13 cellular contexts compared by ENCODE assay signal in the genomic region with DNA sequence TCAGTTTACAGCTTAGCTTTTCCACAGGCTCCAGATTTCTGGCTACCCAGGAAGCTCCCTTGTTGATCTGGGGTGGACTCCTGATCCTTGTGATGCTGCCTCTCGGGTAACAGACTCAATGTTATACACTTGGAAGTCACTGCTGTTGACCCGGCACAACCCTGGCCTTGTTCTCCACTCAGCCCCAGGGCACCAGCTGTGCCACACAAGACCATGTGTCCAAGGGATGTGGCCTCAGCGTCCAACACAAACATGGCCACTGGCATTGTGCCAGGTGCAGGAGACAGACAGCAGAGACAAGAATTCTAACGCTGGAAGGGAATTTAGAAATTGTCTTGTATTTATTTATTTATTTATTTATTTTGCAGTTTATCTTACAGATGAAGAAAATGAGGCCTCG. TPM values are rescaled to one million over a fixed set of nuclear protein-coding genes. Genes with fewer than 3 reads are reported as not detected.
DNase-seq lines count a peak whose midpoint lies in the region; ATAC-seq and TF ChIP-seq lines count a peak whose summit lies in the region.
"Had no signal": no experiment of that assay in that cellular context is flagged by ENCODE, and none has a peak within 500 bp of the region (broad histone marks: within the 10 kb centered on the region; RNA-seq: fewer than 3 reads in every experiment).

No MANE protein-coding gene starts in this region.

- no peak overlapping the region for H2BK12ac ChIP-seq in neuronal stem cell (ENCODE audit: low read length)

- H3K27me3 ChIP-seq in neuronal stem cell (ENCODE audit: control insufficient read depth in 3 of 3, insufficient read depth in 3 of 3, low read depth in 1 of 3, low read length in 3 of 3) = no peaks in the 10 kb centered on the region

- no peak overlapping the region for H2BK15ac ChIP-seq in neuronal stem cell (ENCODE audit: low read length)

- H3K18ac ChIP-seq in neuronal stem cell (ENCODE audit: low read length) = no peak overlapping the region

- peaks cover 0 to 18% of the 10 kb centered on the region in 2 donors for H3K4me1 ChIP-seq in neuronal stem cell (ENCODE audit: control insufficient read depth in 2 of 2, insufficient read depth in 1 of 2, low read depth in 1 of 2, low read length in 2 of 2)

- no peak overlapping the region for H2BK5ac ChIP-seq in neuronal stem cell (ENCODE audit: low read length)

- no peak overlapping the region for H3K14ac ChIP-seq in neuronal stem cell (ENCODE audit: low read length)

- H2BK120ac ChIP-seq in neuronal stem cell (ENCODE audit: low read depth, low read length) = no peak overlapping the region

- H3K27ac Mint-ChIP-seq in T-cell = no peak overlapping the region
- H3K27ac Mint-ChIP-seq: activated T-helper 1 cell treated with anti-CD3 and anti-CD28 coated beads, Interleukin-12 subunit alpha, Interleukin-12 subunit beta, Interleukin-2, Interleukin-4 antibody, amounts not matched to agents 30 ng/mL and 10 ng/mL and 1 ng/mL, durations not matched to agents 14 hours and 24 hours and 36 hours; CD8-positive, alpha-beta T cell; mesothelial cell of epicardium had no signal

- H3K36me3 Mint-ChIP-seq in T-cell = no peaks in the 10 kb centered on the region
- H3K36me3 Mint-ChIP-seq: CD8-positive, alpha-beta T cell; mesothelial cell of epicardium had no signal

- H3K4me2 ChIP-seq in neuronal stem cell (ENCODE audit: insufficient read depth, low read length, poor library complexity, severe bottlenecking) = no peak overlapping the region

- no CpG with 5 or more reads among the region's 5 CpGs for WGBS in neuronal stem cell (ENCODE audit: extremely low coverage in 2 of 2, insufficient read length in 2 of 2, insufficient replicate concordance in 1 of 2), 2 donors

- H3K23ac ChIP-seq in neuronal stem cell (ENCODE audit: low read depth, low read length, poor library complexity) = no peak overlapping the region

- no peak overlapping the region for H2AK5ac ChIP-seq in neuronal stem cell (ENCODE audit: low read depth, low read length)

- no peak overlapping the region for H3K4me3 Mint-ChIP-seq in T-cell
- H3K4me3 Mint-ChIP-seq: activated T-helper 1 cell treated with anti-CD3 and anti-CD28 coated beads, Interleukin-12 subunit alpha, Interleukin-12 subunit beta, Interleukin-2, Interleukin-4 antibody, amounts not matched to agents 30 ng/mL and 10 ng/mL and 1 ng/mL, durations not matched to agents 14 hours and 24 hours and 36 hours; CD8-positive, alpha-beta T cell; mesothelial cell of epicardium had no signal

- H3K4ac ChIP-seq in neuronal stem cell (ENCODE audit: low read length) = no peak overlapping the region

- no peaks in the 10 kb centered on the region for H3K4me1 Mint-ChIP-seq in T-cell

- POLR2A ChIA-PET in T-cell (lab: Charles Lee) = no interaction called here

- H3K27me3 Mint-ChIP-seq in T-cell = peaks cover 0 to 3% of the 10 kb centered on the region in 2 donors

- CTCF ChIA-PET in T-cell (lab: Charles Lee) = no interaction called here

- H3K9me3 Mint-ChIP-seq in T-cell = no peaks in the 10 kb centered on the region
- H3K9me3 Mint-ChIP-seq: activated T-helper 1 cell treated with anti-CD3 and anti-CD28 coated beads, Interleukin-12 subunit alpha, Interleukin-12 subunit beta, Interleukin-2, Interleukin-4 antibody, amounts not matched to agents 30 ng/mL and 10 ng/mL and 1 ng/mL, durations not matched to agents 14 hours and 24 hours and 36 hours; CD8-positive, alpha-beta T cell had no signal

- no peak overlapping the region for H4K8ac ChIP-seq in neuronal stem cell (ENCODE audit: low read depth, low read length)

- H2AFZ ChIP-seq in neuronal stem cell (ENCODE audit: low read length) = no peak overlapping the region

- no peak overlapping the region for H3K9ac ChIP-seq in neuronal stem cell (ENCODE audit: low read depth, low read length, poor library complexity)

- H3K4me3 ChIP-seq in neuronal stem cell (ENCODE audit: low read length in 2 of 2) = no peak overlapping the region

- ATAC-seq in SK-N-SH treated with all-trans-retinoic acid at 6 μM for 48 hours (peak; percentile 41; the same call in 1 of the 3 replicates), HG02885 (IDR thresholded peaks at IDR 0.05; ENCODE audit: poor library complexity, unreplicated experiment) (no peak), T-cell (replicated peaks in 1 of 4) (no peak), HG02571 (IDR thresholded peaks at IDR 0.05; ENCODE audit: unreplicated experiment) (no peak)
- ATAC-seq: CD8-positive, alpha-beta T cell had no signal

- DNase-seq in H4 (ENCODE audit: low spot score) (peak; percentile 47), fibroblast of the conjunctiva (ENCODE audit: low read depth) (peak; percentile 63), pons (ENCODE audit: low spot score) (peak; percentile 87), neuronal stem cell (ENCODE audit: low spot score) (no peak), T-cell (no peak)
- DNase-seq: CD8-positive, alpha-beta T cell; HCEC 1CT; stimulated activated CD4-positive, alpha-beta T cell treated with anti-CD3 and anti-CD28 coated beads, Interleukin-4, amount 100 ng/mL, for 4 hours had no signal

- peaks cover 2 to 5% of the 10 kb centered on the region in 2 donors for H3K9me3 ChIP-seq in neuronal stem cell (replicated peaks in 1 of 2; ENCODE audit: control insufficient read depth in 2 of 2, insufficient read depth in 1 of 2, low read depth in 1 of 2, low read length in 2 of 2)

- H4K91ac ChIP-seq in neuronal stem cell (ENCODE audit: low read depth, low read length, poor library complexity) = no peak overlapping the region

- H3K79me1 ChIP-seq in neuronal stem cell (ENCODE audit: low read depth, low read length) = no peaks in the 10 kb centered on the region

- no peaks in the 10 kb centered on the region for H3K36me3 ChIP-seq in neuronal stem cell (replicated peaks in 1 of 2; ENCODE audit: control insufficient read depth in 2 of 2, insufficient read depth in 2 of 2, low read length in 2 of 2)

- no peak overlapping the region for H3K27ac ChIP-seq in neuronal stem cell (replicated peaks; ENCODE audit: low read length)

TF ChIP-seq in SK-N-SH treated with all-trans-retinoic acid at 6 μM for 48 hours, 23 proteins besides CTCF, POLR2A, EP300 and RAD21:
- no peak for TF ChIP-seq RARB (CRISPR knock-in tag; IDR thresholded peaks at IDR 0.05)
- peak; percentile 49; the same call in 1 of the 2 replicates for TF ChIP-seq TCF4 (CRISPR knock-in tag; IDR thresholded peaks at IDR 0.05; ENCODE audit: borderline replicate concordance)
- no peak for TF ChIP-seq ZFP3 (CRISPR knock-in tag; IDR thresholded peaks at IDR 0.05)

RNA-seq across cellular contexts. Expression of gene PPP4R1, which starts 39.0 kb away (rescaled TPM):
- 56.3 and 70.2 TPM in 2 replicates for total RNA-seq in H4 (2014; rRNA removed; shearing (Covaris generic))
- 50.0 TPM for polyA plus RNA-seq in neuronal stem cell (2013, experiment 1 of 2)
- polyA plus RNA-seq in neuronal stem cell (2013, experiment 2 of 2) = 50.8 TPM
- 10 to 100 TPM; 31.5 to 54.7 (median 44.4) TPM for total RNA-seq in T-cell

RNA-seq across cellular contexts. Expression of gene RAB31, which starts 54.7 kb away (rescaled TPM):
- total RNA-seq in H4 (2014; rRNA removed; shearing (Covaris generic)) = 38.5 and 48.0 TPM in 2 replicates
- polyA plus RNA-seq in neuronal stem cell (2013, experiment 1 of 2) = 30.4 TPM
- 34.5 TPM for polyA plus RNA-seq in neuronal stem cell (2013, experiment 2 of 2)
- total RNA-seq in T-cell = 1 to 10 TPM in 4 of 5 donors, under 1 TPM in 1; 0.60 to 2.0 (median 1.5) TPM

Comparison
In these comparisons a context has a peak if more than half of its experiments do, and no peak if none do; other contexts are left out.
1. DNase-seq: peak in H4 (single experiment), fibroblast of the conjunctiva (single experiment) and pons (single experiment); none in neuronal stem cell (single experiment) and T-cell (0 of 34).
2. RNA of gene RAB31, which starts 54.7 kb away (total RNA-seq): 38.5 to 48.0 TPM in H4; 0.60 to 2.0 TPM in T-cell; every median in the first group is over 10 times any median in the second.